ENCODE assay signal across 18 cellular contexts in the genomic region with DNA sequence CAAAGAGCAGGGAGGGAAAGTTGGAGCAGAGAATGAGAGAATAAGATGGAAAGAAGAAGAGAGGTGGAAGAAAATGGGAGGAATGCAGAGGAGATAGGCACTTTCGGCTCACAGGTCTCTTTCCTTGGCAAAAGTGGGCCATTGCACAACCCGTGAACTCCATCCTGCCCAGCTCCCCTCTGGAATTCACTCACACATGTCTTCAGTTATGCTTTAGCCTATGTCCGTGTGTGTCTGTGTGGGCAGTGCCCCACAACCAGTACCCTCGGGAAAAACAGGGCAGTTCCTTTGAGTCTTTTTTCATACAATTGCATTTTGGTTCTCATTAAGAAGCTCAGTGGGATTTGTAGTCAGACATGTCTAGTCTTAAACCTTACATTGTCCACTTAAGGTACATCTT.
"Had no signal": no experiment of that assay in that cellular context is flagged by ENCODE, and none has a peak within 500 bp of the region (broad histone marks: within the 10 kb centered on the region; RNA-seq: fewer than 3 reads in every experiment).

No MANE protein-coding gene starts in this region.

- ATAC-seq: activated CD8-positive, alpha-beta T cell treated with anti-CD3 and anti-CD28 coated beads for 36 hours; activated naive CD4-positive, alpha-beta T cell treated with anti-CD3 and anti-CD28 coated beads, Interleukin-2, amount 50 U/mL, for 72 hours; activated T-cell treated with anti-CD3 and anti-CD28 coated beads, Interleukin-2, amount 50 U/mL, for 72 hours; left colon; right lobe of liver had no signal

- DNase-seq: activated CD4-positive, alpha-beta T cell treated with anti-CD3 and anti-CD28 coated beads, Interleukin-2, amount 50 U/mL, for 1 hour; activated CD8-positive, alpha-beta T cell treated with anti-CD3 and anti-CD28 coated beads for 36 hours; activated naive CD4-positive, alpha-beta T cell; activated T-cell treated with anti-CD3 and anti-CD28 coated beads, Interleukin-2, amount 50 U/mL, for 72 hours; endodermal cell; head of caudate nucleus; hippocampal formation; left colon; mammary epithelial cell; right lobe of liver; stimulated activated CD4-positive, alpha-beta T cell treated with anti-CD3 and anti-CD28 coated beads, Interleukin-2, amount 100 ng/mL, for 48 hours; T-helper 2 cell; upper lobe of left lung had no signal

- H3K4me3 ChIP-seq: ascending aorta, cardiac muscle cell, esophagus muscularis mucosa, right lobe of liver, upper lobe of left lung had no signal

- H3K36me3 ChIP-seq: ascending aorta, cardiac muscle cell, esophagus muscularis mucosa, neutrophil, right lobe of liver, upper lobe of left lung had no signal

- H3K27me3 ChIP-seq: ascending aorta, cardiac muscle cell, esophagus muscularis mucosa, neutrophil, right lobe of liver, upper lobe of left lung had no signal

- H3K27ac ChIP-seq: ascending aorta, cardiac muscle cell, esophagus muscularis mucosa, neutrophil, right lobe of liver, upper lobe of left lung had no signal

- H3K9me3 ChIP-seq: ascending aorta, esophagus muscularis mucosa, neutrophil, right lobe of liver, upper lobe of left lung had no signal

- H3K4me1 ChIP-seq: ascending aorta, right lobe of liver had no signal
